ENCODE assay signal across 1 cellular context in genomic region chr17:72717676-72718075, GRCh38.
TF ChIP-seq lines count a peak whose summit lies in the region.

No MANE protein-coding gene starts in this region.

TF ChIP-seq in IMR-90, 13 proteins besides CTCF, POLR2A, EP300 and RAD21:
- TF ChIP-seq CHD1 (IDR thresholded peaks at IDR 0.05; ENCODE audit: low read depth, low read length) (no peak), FOS (IDR thresholded peaks at IDR 0.05; ENCODE audit: low read depth, low read length) (no peak), MAZ (IDR thresholded peaks at IDR 0.05; ENCODE audit: borderline replicate concordance, low read depth, low read length) (no peak), MXI1 (IDR thresholded peaks at IDR 0.05; ENCODE audit: borderline replicate concordance, low read depth, low read length) (no peak), NFE2L2 (IDR thresholded peaks at IDR 0.05; ENCODE audit: low read depth, low read length) (no peak), RFX5 (IDR thresholded peaks at IDR 0.05; ENCODE audit: low read depth, low read length) (no peak), SMC3 (IDR thresholded peaks at IDR 0.05; ENCODE audit: low read depth, low read length) (no peak), BHLHE40 (IDR thresholded peaks at IDR 0.05; ENCODE audit: low read depth, low read length) (no peak), CEBPB (IDR thresholded peaks at IDR 0.05; ENCODE audit: low read depth, low read length) (no peak), MAFK (IDR thresholded peaks at IDR 0.05; ENCODE audit: low read depth, low read length) (no peak), RCOR1 (IDR thresholded peaks at IDR 0.05; ENCODE audit: insufficient replicate concordance, low read length) (no peak), USF2 (IDR thresholded peaks at IDR 0.05; ENCODE audit: low read depth, low read length) (no peak)
- TF ChIP-seq, protein P1, sequence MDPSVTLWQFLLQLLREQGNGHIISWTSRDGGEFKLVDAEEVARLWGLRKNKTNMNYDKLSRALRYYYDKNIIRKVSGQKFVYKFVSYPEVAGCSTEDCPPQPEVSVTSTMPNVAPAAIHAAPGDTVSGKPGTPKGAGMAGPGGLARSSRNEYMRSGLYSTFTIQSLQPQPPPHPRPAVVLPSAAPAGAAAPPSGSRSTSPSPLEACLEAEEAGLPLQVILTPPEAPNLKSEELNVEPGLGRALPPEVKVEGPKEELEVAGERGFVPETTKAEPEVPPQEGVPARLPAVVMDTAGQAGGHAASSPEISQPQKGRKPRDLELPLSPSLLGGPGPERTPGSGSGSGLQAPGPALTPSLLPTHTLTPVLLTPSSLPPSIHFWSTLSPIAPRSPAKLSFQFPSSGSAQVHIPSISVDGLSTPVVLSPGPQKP (IDR thresholded peaks at IDR 0.05; ENCODE audit: borderline replicate concordance, low read depth, low read length), result no peak
